Comparison of ENCODE assay signal across 18 cellular contexts in genomic region chr2:191857406-191857805, GRCh38. TPM values are rescaled to one million over a fixed set of nuclear protein-coding genes. Genes with fewer than 3 reads are reported as not detected.
A peak's percentile ranks its signal among the peaks of the same experiment; 100 is the strongest.
DNase-seq lines count a peak whose midpoint lies in the region; ATAC-seq and TF ChIP-seq lines count a peak whose summit lies in the region.
"Had no signal": no experiment of that assay in that cellular context is flagged by ENCODE, and none has a peak within 500 bp of the region (broad histone marks: within the 10 kb centered on the region; RNA-seq: fewer than 3 reads in every experiment).

No MANE protein-coding gene starts in this region.

- H3K9me3 ChIP-seq in SJSA1 (replicated peaks): no peaks in the 10 kb centered on the region

- H3K27ac ChIP-seq in SJSA1: peak overlapping the region; percentile 27; the same call in 1 of the 2 replicates
- H3K27ac ChIP-seq: PC-9 had no signal

- H3K4me1 Mint-ChIP-seq in chondrocyte (ENCODE audit: low read depth): peaks cover 24% of the 10 kb centered on the region
- H3K4me1 Mint-ChIP-seq: activated naive CD8-positive, alpha-beta T cell treated with anti-CD3 and anti-CD28 coated beads, Interleukin-2, amount 50 U/mL, for 24 hours; stimulated activated memory B cell treated with anti-CD40 and anti-IgM and Interleukin-4, amounts not matched to agents 10 μg/mL and 1 μg/mL and 100 μg/mL, for 72 hours had no signal

- H3K36me3 ChIP-seq in SJSA1: no peaks in the 10 kb centered on the region

- no peak overlapping the region for H3K4me3 Mint-ChIP-seq in chondrocyte (ENCODE audit: unreplicated experiment)
- H3K4me3 Mint-ChIP-seq: activated naive CD8-positive, alpha-beta T cell treated with anti-CD3 and anti-CD28 coated beads, Interleukin-2, amount 50 U/mL, for 24 hours; activated T-helper 1 cell treated with anti-CD3 and anti-CD28 coated beads, Interleukin-12 subunit alpha, Interleukin-12 subunit beta, Interleukin-2, Interleukin-4 antibody, amounts not matched to agents 30 ng/mL and 10 ng/mL and 1 ng/mL, durations not matched to agents 14 hours and 24 hours and 36 hours; stimulated activated memory B cell treated with anti-CD40 and anti-IgM and Interleukin-4, amounts not matched to agents 10 μg/mL and 1 μg/mL and 100 μg/mL, for 72 hours had no signal

- H3K27me3 ChIP-seq in SJSA1 (replicated peaks): no peaks in the 10 kb centered on the region

- H3K36me3 Mint-ChIP-seq in chondrocyte (ENCODE audit: low read depth): no peaks in the 10 kb centered on the region
- H3K36me3 Mint-ChIP-seq: stimulated activated memory B cell treated with anti-CD40 and anti-IgM and Interleukin-4, amounts not matched to agents 10 μg/mL and 1 μg/mL and 100 μg/mL, for 72 hours had no signal

- DNase-seq in DMS53 treated with DMSO at 0.1 percent for 48 hours (lab: John Stamatoyannopoulos, UW; ENCODE audit: unreplicated experiment): peak; percentile 84
- peak; percentile 79 for DNase-seq in HCEC 1CT
- DNase-seq in SJSA1 (ENCODE audit: low read depth in 1 of 2, low spot score in 2 of 2): no peak
- DNase-seq in fibroblast of villous mesenchyme (ENCODE audit: low read depth): peak; percentile 60
- no peak for DNase-seq in left lobe of liver (ENCODE audit: low spot score)
- DNase-seq in chondrocyte (ENCODE audit: low spot score): no peak
- DNase-seq in GOT3 (lab: John Stamatoyannopoulos, UW): no peak
- DNase-seq: activated CD4-positive, alpha-beta T cell treated with anti-CD3 and anti-CD28 coated beads, Interleukin-2, amount 50 U/mL, for 48 hours; activated naive CD8-positive, alpha-beta T cell treated with anti-CD3 and anti-CD28 coated beads, Interleukin-2, amount 50 U/mL, for 24 hours; cerebellar nuclear complex; left cardiac atrium; NCI-H1105 treated with DMSO at 0.1 percent for 48 hours; PC-9; small intestine; trophoblast cell had no signal

- TF ChIP-seq CTCF in fibroblast of villous mesenchyme (IDR thresholded peaks at IDR 0.05; ENCODE audit: insufficient read depth, low read depth, low read length) (no peak), chondrocyte (IDR thresholded peaks at IDR 0.05) (no peak)

- no peak overlapping the region for H3K4me3 ChIP-seq in SJSA1
- H3K4me3 ChIP-seq in fibroblast of villous mesenchyme (ENCODE audit: low read depth, low read length): no peak overlapping the region
- H3K4me3 ChIP-seq: PC-9 had no signal

- ATAC-seq in left lobe of liver (no peak), HG03139 (IDR thresholded peaks at IDR 0.05; ENCODE audit: unreplicated experiment) (no peak)
- ATAC-seq: activated naive CD8-positive, alpha-beta T cell treated with anti-CD3 and anti-CD28 coated beads, Interleukin-2, amount 50 U/mL, for 24 hours; left cardiac atrium; stimulated activated memory B cell treated with anti-CD40 and anti-IgM and Interleukin-4, amounts not matched to agents 10 μg/mL and 1 μg/mL and 100 μg/mL, for 72 hours had no signal

- no peaks in the 10 kb centered on the region for H3K27me3 Mint-ChIP-seq in chondrocyte (ENCODE audit: low read depth)
- H3K27me3 Mint-ChIP-seq: activated naive CD8-positive, alpha-beta T cell treated with anti-CD3 and anti-CD28 coated beads, Interleukin-2, amount 50 U/mL, for 24 hours had no signal

- no peak overlapping the region for H3K27ac Mint-ChIP-seq in chondrocyte (ENCODE audit: unreplicated experiment)
- H3K27ac Mint-ChIP-seq: activated naive CD8-positive, alpha-beta T cell treated with anti-CD3 and anti-CD28 coated beads, Interleukin-2, amount 50 U/mL, for 24 hours; activated T-helper 1 cell treated with anti-CD3 and anti-CD28 coated beads, Interleukin-12 subunit alpha, Interleukin-12 subunit beta, Interleukin-2, Interleukin-4 antibody, amounts not matched to agents 30 ng/mL and 10 ng/mL and 1 ng/mL, durations not matched to agents 14 hours and 24 hours and 36 hours; stimulated activated memory B cell treated with anti-CD40 and anti-IgM and Interleukin-4, amounts not matched to agents 10 μg/mL and 1 μg/mL and 100 μg/mL, for 72 hours had no signal

- H3K9me3 Mint-ChIP-seq in chondrocyte (ENCODE audit: low read depth): peaks cover 2% of the 10 kb centered on the region
- H3K9me3 Mint-ChIP-seq: activated naive CD8-positive, alpha-beta T cell treated with anti-CD3 and anti-CD28 coated beads, Interleukin-2, amount 50 U/mL, for 24 hours; activated T-helper 1 cell treated with anti-CD3 and anti-CD28 coated beads, Interleukin-12 subunit alpha, Interleukin-12 subunit beta, Interleukin-2, Interleukin-4 antibody, amounts not matched to agents 30 ng/mL and 10 ng/mL and 1 ng/mL, durations not matched to agents 14 hours and 24 hours and 36 hours had no signal

- peaks cover 36% of the 10 kb centered on the region for H3K4me1 ChIP-seq in SJSA1 (replicated peaks)

RNA-seq across cellular contexts. Expression of gene CAVIN2, which starts 10.5 kb away (rescaled TPM):
- 26.4 and 28.1 TPM in 2 replicates for total RNA-seq in SJSA1 (2014; rRNA removed; shearing (Covaris generic))
- total RNA-seq in fibroblast of villous mesenchyme: 8.4 and 21.6 TPM in 2 replicates
- 8.6 TPM for total RNA-seq in left lobe of liver
- 1.8 to 5.7 TPM (median 2.2 TPM) in 3 replicates for total RNA-seq in chondrocyte
- total RNA-seq: activated T-helper 1 cell treated with anti-CD3 and anti-CD28 coated beads, Interleukin-12 subunit alpha, Interleukin-12 subunit beta, Interleukin-2, Interleukin-4 antibody, amounts not matched to agents 30 ng/mL and 10 ng/mL and 1 ng/mL, durations not matched to agents 14 hours and 24 hours and 36 hours had no signal

Comparison
In these comparisons a context has a peak if more than half of its experiments do, and no peak if none do; other contexts are left out.
1. DNase-seq: peak in DMS53 treated with DMSO at 0.1 percent for 48 hours (single experiment), HCEC 1CT (single experiment) and fibroblast of villous mesenchyme (single experiment); none in SJSA1 (0 of 2), left lobe of liver (single experiment), chondrocyte (single experiment) and GOT3 (single experiment).